Comparison of ENCODE assay signal across 1 cellular context in the genomic region with DNA sequence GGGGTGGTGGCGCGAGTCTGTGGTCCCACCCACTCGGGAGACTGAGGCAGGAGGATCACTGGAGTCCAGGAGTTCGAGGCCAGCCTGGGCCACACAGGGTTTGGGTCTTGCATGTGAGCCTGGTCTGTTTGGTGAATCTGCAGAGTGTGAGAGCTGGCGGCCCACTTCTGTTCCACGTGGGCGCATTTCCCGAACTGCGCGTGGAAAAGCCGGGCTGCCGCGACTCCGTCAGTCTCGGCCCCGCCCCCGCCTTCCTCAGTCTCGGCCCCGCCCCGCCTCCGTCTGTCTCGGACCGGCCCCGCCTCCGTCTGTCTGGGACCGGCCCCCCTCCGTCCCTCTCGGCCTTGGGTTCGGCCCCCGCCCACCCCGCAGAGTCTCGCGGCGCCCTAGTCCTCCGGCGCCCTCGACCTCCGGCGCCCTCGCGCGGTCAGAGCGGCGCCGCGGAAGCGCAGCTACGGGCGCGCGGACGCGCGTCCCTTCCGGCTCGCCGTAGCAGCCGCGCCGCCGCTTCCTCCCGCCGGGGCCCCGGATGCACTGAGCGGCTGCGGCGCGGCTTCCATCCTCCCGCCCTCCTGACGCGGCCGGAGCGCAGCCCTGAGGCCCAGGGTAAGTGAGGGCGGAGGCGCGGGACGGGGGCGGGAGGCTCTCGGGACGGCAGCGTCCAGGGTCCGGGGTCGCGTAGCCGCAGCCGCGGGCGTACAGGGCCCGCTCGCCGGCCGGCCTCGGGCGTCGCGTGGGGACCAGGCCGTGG.
TF ChIP-seq lines count a peak whose summit lies in the region.

Gene EP400, plus strand, starts transcription at position 512 of the 751 bp plus-strand sequence. CDS start 10,678 bp downstream, outside the sequence.

TF ChIP-seq in H1, 55 proteins besides CTCF, POLR2A, EP300 and RAD21 (continued from another document):
- TF ChIP-seq TAF1 (IDR thresholded peaks at IDR 0.05; ENCODE audit: low read depth, low read length) (peak; percentile 65), USF2 (IDR thresholded peaks at IDR 0.05; ENCODE audit: low read length) (no peak), SIX5 (IDR thresholded peaks at IDR 0.05; ENCODE audit: low read depth, low read length) (no peak), SAP30 (IDR thresholded peaks at IDR 0.05; ENCODE audit: insufficient read depth, insufficient replicate concordance, low read length) (no peak), JUND (IDR thresholded peaks at IDR 0.05; ENCODE audit: low read length) (no peak), GABPA (IDR thresholded peaks at IDR 0.05; ENCODE audit: borderline replicate concordance, insufficient read depth, low read length) (peak; percentile 75; the same call in 1 of the 2 replicates), CTBP2 (IDR thresholded peaks at IDR 0.05; ENCODE audit: borderline replicate concordance, insufficient read depth, insufficient read length, low read length) (no peak), RNF2 (IDR thresholded peaks at IDR 0.05; ENCODE audit: borderline replicate concordance, low read depth, low read length, missing control alignments, poor library complexity, severe bottlenecking) (no peak), TEAD4 (IDR thresholded peaks at IDR 0.05; ENCODE audit: low read depth, low read length) (no peak)
TF ChIP-seq in H1: peak in this region for 16.
